ENCODE assay signal across 8 cellular contexts in genomic region chr12:25957898-25958253, GRCh38. TPM values are rescaled to one million over a fixed set of nuclear protein-coding genes. Genes with fewer than 3 reads are reported as not detected.
DNase-seq lines count a peak whose midpoint lies in the region; ATAC-seq and TF ChIP-seq lines count a peak whose summit lies in the region.

No MANE protein-coding gene starts in this region.

- CTCF ChIA-PET in HEK293 (lab: Yijun Ruan, JAX) = interaction anchor here (0.6 to 1.1 kb wide), 5 partner anchors 13 to 519 kb away, joined by 3 to 4 read pairs (median 3); no protein-coding TSS in a partner anchor
- CTCF ChIA-PET in activated CD4-positive, alpha-beta memory T cell treated with anti-CD3 and anti-CD28 coated beads for 36 hours (lab: Charles Lee) = no interaction called here

- POLR2A ChIA-PET in HEK293 (lab: Yijun Ruan, JAX) = interaction anchor here (1.0 kb wide), 1 partner anchor 9 kb away, joined by 3 read pairs; no protein-coding TSS in a partner anchor
- POLR2A ChIA-PET in activated CD4-positive, alpha-beta memory T cell treated with anti-CD3 and anti-CD28 coated beads for 36 hours (lab: Charles Lee) = no interaction called here

- intact Hi-C loops in activated CD4-positive, alpha-beta memory T cell treated with anti-CD3 and anti-CD28 coated beads for 36 hours (cut with micrococcal nuclease) = loop anchor here (10.0 kb wide), 1 partner anchor 167 kb away; the partner anchor contains the start of gene BHLHE41

- peak in 1 of 2 donors; percentile 4 for TF ChIP-seq POLR2A in gastroesophageal sphincter (IDR thresholded peaks at IDR 0.05)

- H3K18ac ChIP-seq in trophoblast cell (ENCODE audit: low read length) = peak overlapping the region; percentile 76

- H2AK5ac ChIP-seq in trophoblast cell (ENCODE audit: low read length) = no peak overlapping the region

- H3K27ac ChIP-seq in BLaER1 (peak overlapping the region; percentile 56; the same call in 1 of the 2 replicates), HEK293 (ENCODE audit: extremely low read depth, low read depth, low read length) (peak overlapping the region; percentile 96; the same call in 1 of the 2 replicates), gastroesophageal sphincter (peak overlapping the region; percentile 93 to 99 (median 96)), trophoblast cell (ENCODE audit: low read depth, low read length) (peak overlapping the region; percentile 85)

- peak overlapping the region; percentile 50 for H2BK12ac ChIP-seq in trophoblast cell (ENCODE audit: low read length)

- DNase-seq in activated CD4-positive, alpha-beta memory T cell treated with anti-CD3 and anti-CD28 coated beads for 36 hours = peak; percentile 17
- DNase-seq in trophoblast cell = peak; percentile 42 to 62
- no peak for DNase-seq in activated CD4-positive, CD25-positive, alpha-beta regulatory T cell treated with anti-CD3 and anti-CD28 coated beads, Interleukin-2, amount 50 U/mL, for 72 hours

- H3K4me2 ChIP-seq in BLaER1 (peak overlapping the region; percentile 96), trophoblast cell (ENCODE audit: low read length) (peak overlapping the region; percentile 72)

- H3K14ac ChIP-seq in trophoblast cell (ENCODE audit: low read length) = peak overlapping the region; percentile 92

- H4K8ac ChIP-seq in trophoblast cell (ENCODE audit: low read depth, low read length) = peak overlapping the region; percentile 79

- H3K36me3 ChIP-seq in BLaER1 (no peaks in the 10 kb centered on the region), HEK293 (ENCODE audit: control insufficient read depth in 2 of 2, insufficient read depth in 1 of 2, low read length in 2 of 2) (peaks cover 0 to 7% of the 10 kb centered on the region in 2 experiments; a peak in 1 of 3 replicates), gastroesophageal sphincter (peaks cover 0 to 11% of the 10 kb centered on the region in 2 donors), trophoblast cell (ENCODE audit: control insufficient read depth in 1 of 2, insufficient read depth in 2 of 2, low read length in 2 of 2) (no peaks in the 10 kb centered on the region)

- H3K27me3 ChIP-seq in BLaER1 (peaks cover 54% of the 10 kb centered on the region), gastroesophageal sphincter (no peaks in the 10 kb centered on the region), trophoblast cell (ENCODE audit: insufficient read depth, low read length) (no peaks in the 10 kb centered on the region)

- H2AFZ ChIP-seq in trophoblast cell (ENCODE audit: insufficient read depth, low read length, poor library complexity) = peak overlapping the region; percentile 80

- peaks cover 51% of the 10 kb centered on the region for H3K27me3 Mint-ChIP-seq in activated CD4-positive, alpha-beta memory T cell treated with anti-CD3 and anti-CD28 coated beads for 36 hours

- H4K91ac ChIP-seq in trophoblast cell (ENCODE audit: low read depth, low read length) = peak overlapping the region; percentile 77

- H2BK5ac ChIP-seq in trophoblast cell (ENCODE audit: low read depth, low read length, poor library complexity) = peak overlapping the region; percentile 88

- H3K4me1 ChIP-seq in BLaER1 = peaks cover 7% of the 10 kb centered on the region
- H3K4me1 ChIP-seq in HEK293 (ENCODE audit: control insufficient read depth, insufficient read depth, low read length) = peaks cover 11% of the 10 kb centered on the region
- H3K4me1 ChIP-seq in gastroesophageal sphincter = peaks cover 9 to 43% (median 12%) of the 10 kb centered on the region in 3 donors
- H3K4me1 ChIP-seq in trophoblast cell (ENCODE audit: control insufficient read depth in 1 of 2, insufficient read depth in 2 of 2, low read length in 2 of 2) = no peaks in the 10 kb centered on the region

- H3K4me3 ChIP-seq in BLaER1 (peak overlapping the region; percentile 78), HEK293 (ENCODE audit: low read depth, low read length) (peak overlapping the region; percentile 83), gastroesophageal sphincter (peak overlapping the region; percentile 78 to 99), trophoblast cell (ENCODE audit: low read depth, low read length) (peak overlapping the region; percentile 84)

- H3K27ac Mint-ChIP-seq in activated CD4-positive, alpha-beta memory T cell treated with anti-CD3 and anti-CD28 coated beads for 36 hours = no peak overlapping the region

- H3K79me2 ChIP-seq in trophoblast cell (ENCODE audit: control insufficient read depth, insufficient read depth, low read length, poor library complexity) = peaks cover 7% of the 10 kb centered on the region

- H4K12ac ChIP-seq in trophoblast cell (ENCODE audit: low read depth, low read length) = peak overlapping the region; percentile 88

- H3K9me3 Mint-ChIP-seq in activated CD4-positive, alpha-beta memory T cell treated with anti-CD3 and anti-CD28 coated beads for 36 hours = no peaks in the 10 kb centered on the region

- H3K79me1 ChIP-seq in trophoblast cell (ENCODE audit: low read length) = peaks cover 12% of the 10 kb centered on the region

- H3K23ac ChIP-seq in trophoblast cell (ENCODE audit: low read length) = no peak overlapping the region

- no peak for TF ChIP-seq EP300 in gastroesophageal sphincter (IDR thresholded peaks at IDR 0.05)

- H3K9ac ChIP-seq in BLaER1 (peak overlapping the region; percentile 76), trophoblast cell (ENCODE audit: low read length) (peak overlapping the region; percentile 90)

- H3K4me3 Mint-ChIP-seq in activated CD4-positive, alpha-beta memory T cell treated with anti-CD3 and anti-CD28 coated beads for 36 hours = peak overlapping the region; percentile 59

- ATAC-seq in gastroesophageal sphincter (no peak), GM21717 (IDR thresholded peaks at IDR 0.05; ENCODE audit: unreplicated experiment) (no peak), HG03457 (IDR thresholded peaks at IDR 0.05; ENCODE audit: unreplicated experiment) (no peak)

- H3K36me3 Mint-ChIP-seq in activated CD4-positive, alpha-beta memory T cell treated with anti-CD3 and anti-CD28 coated beads for 36 hours = no peaks in the 10 kb centered on the region

- WGBS in gastroesophageal sphincter (ENCODE audit: low coverage in 1 of 2), 2 donors = 1 to 2% methylated on average over 7 to 10 of the region's 11 CpGs
- no CpG with 5 or more reads among the region's 11 CpGs for WGBS in trophoblast cell (ENCODE audit: extremely low coverage, insufficient coverage, insufficient read length)

- H4K20me1 ChIP-seq in BLaER1 = peaks cover 13% of the 10 kb centered on the region

- peak overlapping the region; percentile 78 for H2BK120ac ChIP-seq in trophoblast cell (ENCODE audit: insufficient read depth, low read length, poor library complexity)

- peak overlapping the region; percentile 35 for H3K4ac ChIP-seq in trophoblast cell (ENCODE audit: low read depth, low read length)

- H3K9me3 ChIP-seq in BLaER1 (no peaks in the 10 kb centered on the region), HEK293 (ENCODE audit: control insufficient read depth, insufficient read depth, low read depth, low read length) (no peaks in the 10 kb centered on the region), gastroesophageal sphincter (no peaks in the 10 kb centered on the region), trophoblast cell (ENCODE audit: insufficient read depth, low read depth, low read length) (no peaks in the 10 kb centered on the region)

- TF ChIP-seq CTCF in HEK293 (tag by site-specific recombination; IDR thresholded peaks at IDR 0.05) (0 out of 2 replicates have a peak, but pooled peaks have one; percentile 7), gastroesophageal sphincter (IDR thresholded peaks at IDR 0.05) (no peak)

- H3K4me1 Mint-ChIP-seq in activated CD4-positive, alpha-beta memory T cell treated with anti-CD3 and anti-CD28 coated beads for 36 hours (ENCODE audit: low read depth) = peaks cover 11% of the 10 kb centered on the region

TF ChIP-seq in HEK293, 187 proteins besides CTCF, POLR2A, EP300 and RAD21 (continues in another document):
- TF ChIP-seq ZEB2 (tag by site-specific recombination; IDR thresholded peaks at IDR 0.05) (peak; percentile 26; the same call in 1 of the 2 replicates), ZNF585B (tag by site-specific recombination; IDR thresholded peaks at IDR 0.05) (no peak), ZNF362 (tag by site-specific recombination; IDR thresholded peaks at IDR 0.05) (peak; percentile 71; the same call in 1 of the 2 replicates), ATF2 (tag by site-specific recombination; IDR thresholded peaks at IDR 0.05; ENCODE audit: low read depth) (no peak)

RNA-seq across cellular contexts. Expression of gene RASSF8, which starts 0.6 kb away (rescaled TPM):
- under 1 TPM; 0.26 to 0.29 TPM for total RNA-seq in activated CD4-positive, alpha-beta memory T cell treated with anti-CD3 and anti-CD28 coated beads for 36 hours
- 100 to 1,000 TPM in 2 of 4 donors, 10 to 100 TPM in 2; 93.2 to 127 (median 111) TPM for total RNA-seq in gastroesophageal sphincter
- 19.0 and 19.7 TPM in 2 replicates for polyA plus RNA-seq in trophoblast cell (2013)

Comparison
In these comparisons a context has a peak if more than half of its experiments do, and no peak if none do; other contexts are left out.
1. RNA of gene RASSF8, which starts 0.6 kb away (total RNA-seq): 93.2 to 127 TPM in gastroesophageal sphincter; 0.26 to 0.29 TPM in activated CD4-positive, alpha-beta memory T cell treated with anti-CD3 and anti-CD28 coated beads for 36 hours; every median in the first group is over 10 times any median in the second.
2. Peak in every context shown above with its lines, with median percentiles within 50 percentile points of each other: H3K27ac ChIP-seq and H3K4me3 ChIP-seq.